In genomic region chr2:191417746-191418145, GRCh38 we compare ENCODE assay signal across 21 cellular contexts.
"Had no signal": no experiment of that assay in that cellular context is flagged by ENCODE, and none has a peak within 500 bp of the region (broad histone marks: within the 10 kb centered on the region; RNA-seq: fewer than 3 reads in every experiment).

No MANE protein-coding gene starts in this region.

- H2AFZ ChIP-seq: parathyroid adenoma had no signal

- H3K79me2 ChIP-seq: parathyroid adenoma had no signal

- H3K9ac ChIP-seq: parathyroid adenoma had no signal

- H3K9me3 ChIP-seq: left lung, neutrophil, sigmoid colon, thyroid gland had no signal

- H3K4me1 ChIP-seq: left lung, parathyroid adenoma, sigmoid colon, thyroid gland had no signal

- ATAC-seq: activated CD8-positive, alpha-beta memory T cell treated with anti-CD3 and anti-CD28 coated beads, Interleukin-2, amount 10 ng/mL, durations not matched to agents 7 days and 5 days; activated T-helper 17 cell treated with anti-CD3 and anti-CD28 coated beads, Interleukin-2, amount 50 U/mL, for 72 hours; left lung; natural killer cell treated with Interleukin-12 subunit alpha and Interleukin-12 subunit beta and Interleukin-15 and Interleukin-18, amount 100 ng/mL, for 72 hours had no signal

- FAIRE-seq: keratinocyte, urothelium cell line had no signal

- H3K4me3 ChIP-seq: left lung, sigmoid colon, thyroid gland had no signal

- H3K27ac ChIP-seq: left lung, neutrophil, parathyroid adenoma, sigmoid colon, thyroid gland had no signal

- H3K36me3 ChIP-seq: neutrophil, sigmoid colon had no signal

- DNase-seq: activated CD4-positive, alpha-beta memory T cell treated with anti-CD3 and anti-CD28 coated beads, Interleukin-2, amount 10 ng/mL, durations not matched to agents 7 days and 5 days; activated CD4-positive, alpha-beta T cell treated with anti-CD3 and anti-CD28 coated beads for 48 hours; activated CD4-positive, CD25-positive, alpha-beta regulatory T cell; activated CD8-positive, alpha-beta memory T cell treated with anti-CD3 and anti-CD28 coated beads, Interleukin-2, amount 10 ng/mL, durations not matched to agents 7 days and 5 days; activated naive CD4-positive, alpha-beta T cell; activated naive CD8-positive, alpha-beta T cell treated with anti-CD3 and anti-CD28 coated beads for 36 hours; activated T-cell treated with anti-CD3 and anti-CD28 coated beads, Interleukin-2, amount 50 U/mL, for 1 hour; amniotic stem cell; foreskin fibroblast; hippocampal formation; left lung; sigmoid colon; T-helper 1 cell; T-helper 9 cell; thyroid gland had no signal

- H3K27me3 ChIP-seq: left lung, neutrophil, sigmoid colon, thyroid gland had no signal
